In genomic region chr5:56311306-56311904, GRCh38 we compare ENCODE assay signal across 17 cellular contexts.
"Had no signal": no experiment of that assay in that cellular context is flagged by ENCODE, and none has a peak within 500 bp of the region (broad histone marks: within the 10 kb centered on the region; RNA-seq: fewer than 3 reads in every experiment).

No MANE protein-coding gene starts in this region.

- H3K9me3 ChIP-seq: psoas muscle, thoracic aorta had no signal

- H3K4me3 ChIP-seq: esophagus muscularis mucosa, psoas muscle, spleen, thoracic aorta had no signal

- ATAC-seq: activated CD8-positive, alpha-beta T cell treated with anti-CD3 and anti-CD28 coated beads for 36 hours; activated naive CD4-positive, alpha-beta T cell treated with anti-CD3 and anti-CD28 coated beads, Interleukin-2, amount 50 U/mL, for 72 hours; activated T-cell treated with anti-CD3 and anti-CD28 coated beads, Interleukin-2, amount 50 U/mL, for 72 hours; psoas muscle; sciatic nerve had no signal

- H3K4me1 ChIP-seq: psoas muscle had no signal

- H3K27ac Mint-ChIP-seq: activated CD8-positive, alpha-beta T cell treated with anti-CD3 and anti-CD28 coated beads for 36 hours; activated naive CD4-positive, alpha-beta T cell treated with anti-CD3 and anti-CD28 coated beads, Interleukin-2, amount 50 U/mL, for 72 hours; activated T-cell treated with anti-CD3 and anti-CD28 coated beads, Interleukin-2, amount 50 U/mL, for 72 hours; nephron progenitor cell had no signal

- H3K4me3 Mint-ChIP-seq: activated CD8-positive, alpha-beta T cell treated with anti-CD3 and anti-CD28 coated beads for 36 hours; activated T-cell treated with anti-CD3 and anti-CD28 coated beads, Interleukin-2, amount 50 U/mL, for 72 hours; nephron progenitor cell had no signal

- H3K27me3 ChIP-seq: esophagus muscularis mucosa, spleen had no signal

- H3K36me3 ChIP-seq: esophagus muscularis mucosa, spleen, thoracic aorta had no signal

- H3K27ac ChIP-seq: esophagus muscularis mucosa, psoas muscle, spleen, thoracic aorta had no signal

- DNase-seq: activated CD4-positive, alpha-beta T cell treated with anti-CD3 and anti-CD28 coated beads for 48 hours; activated CD8-positive, alpha-beta memory T cell treated with anti-CD3 and anti-CD28 coated beads, Interleukin-2, amount 50 U/mL, for 4 hours; activated CD8-positive, alpha-beta T cell treated with anti-CD3 and anti-CD28 coated beads for 36 hours; activated gamma-delta T cell; activated T-cell treated with anti-CD3 and anti-CD28 coated beads, Interleukin-2, amount 50 U/mL, for 72 hours; amniotic stem cell; caudate nucleus; islet precursor cell; left ventricle myocardium superior; nephron progenitor cell; occipital lobe; psoas muscle; spleen had no signal
